In the genomic region with DNA sequence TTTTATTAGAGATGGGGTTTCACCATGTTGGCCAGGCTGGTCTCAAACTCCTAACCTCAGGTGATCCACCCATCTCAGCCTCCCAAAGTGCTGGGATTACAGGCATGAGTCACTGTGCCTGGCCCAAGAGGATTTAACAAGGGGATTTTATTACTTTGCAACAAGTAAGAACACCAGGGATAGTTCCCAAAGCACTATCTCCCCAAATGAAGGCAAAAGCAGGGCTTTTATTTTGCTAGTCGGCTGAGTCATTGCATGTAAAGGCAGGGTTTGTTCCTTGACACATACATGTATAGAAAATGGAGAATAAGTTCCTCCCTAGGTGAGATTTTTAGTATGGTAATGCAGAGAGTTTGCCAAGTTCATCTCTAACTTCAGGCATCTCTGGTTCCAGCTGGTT, we compare ENCODE assay signal across 1 cellular context.
TF ChIP-seq lines count a peak whose summit lies in the region.

No MANE protein-coding gene starts in this region.

TF ChIP-seq in HEK293, 187 proteins besides CTCF, POLR2A, EP300 and RAD21 (continued from another document):
- TF ChIP-seq, protein P1, sequence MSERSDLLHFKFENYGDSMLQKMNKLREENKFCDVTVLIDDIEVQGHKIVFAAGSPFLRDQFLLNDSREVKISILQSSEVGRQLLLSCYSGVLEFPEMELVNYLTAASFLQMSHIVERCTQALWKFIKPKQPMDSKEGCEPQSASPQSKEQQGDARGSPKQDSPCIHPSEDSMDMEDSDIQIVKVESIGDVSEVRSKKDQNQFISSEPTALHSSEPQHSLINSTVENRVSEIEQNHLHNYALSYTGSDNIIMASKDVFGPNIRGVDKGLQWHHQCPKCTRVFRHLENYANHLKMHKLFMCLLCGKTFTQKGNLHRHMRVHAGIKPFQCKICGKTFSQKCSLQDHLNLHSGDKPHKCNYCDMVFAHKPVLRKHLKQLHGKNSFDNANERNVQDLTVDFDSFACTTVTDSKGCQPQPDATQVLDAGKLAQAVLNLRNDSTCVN (tag by site-specific recombination; optimal IDR thresholded peaks at IDR 0.05), result no peak
- peak; percentile 61 for TF ChIP-seq SCRT2 (tag by site-specific recombination; IDR thresholded peaks at IDR 0.05)
- TF ChIP-seq, protein P2, sequence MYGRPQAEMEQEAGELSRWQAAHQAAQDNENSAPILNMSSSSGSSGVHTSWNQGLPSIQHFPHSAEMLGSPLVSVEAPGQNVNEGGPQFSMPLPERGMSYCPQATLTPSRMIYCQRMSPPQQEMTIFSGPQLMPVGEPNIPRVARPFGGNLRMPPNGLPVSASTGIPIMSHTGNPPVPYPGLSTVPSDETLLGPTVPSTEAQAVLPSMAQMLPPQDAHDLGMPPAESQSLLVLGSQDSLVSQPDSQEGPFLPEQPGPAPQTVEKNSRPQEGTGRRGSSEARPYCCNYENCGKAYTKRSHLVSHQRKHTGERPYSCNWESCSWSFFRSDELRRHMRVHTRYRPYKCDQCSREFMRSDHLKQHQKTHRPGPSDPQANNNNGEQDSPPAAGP (tag by site-specific recombination; IDR thresholded peaks at IDR 0.05), result no peak
- no peak for TF ChIP-seq ZNF658 (tag by site-specific recombination; IDR thresholded peaks at IDR 0.05)
- no peak for TF ChIP-seq ZNF76 (tag by site-specific recombination; IDR thresholded peaks at IDR 0.05; ENCODE audit: borderline replicate concordance, low read depth)
- no peak for TF ChIP-seq ZBTB1 (tag by site-specific recombination; IDR thresholded peaks at IDR 0.05)
- TF ChIP-seq ZNF350 (tag by site-specific recombination; IDR thresholded peaks at IDR 0.05), result no peak
